Comparison of ENCODE assay signal across 21 cellular contexts in genomic region chr6:116495161-116495560, GRCh38. TPM values are rescaled to one million over a fixed set of nuclear protein-coding genes. Genes with fewer than 3 reads are reported as not detected.
"Had no signal": no experiment of that assay in that cellular context is flagged by ENCODE, and none has a peak within 500 bp of the region (broad histone marks: within the 10 kb centered on the region; RNA-seq: fewer than 3 reads in every experiment).

No MANE protein-coding gene starts in this region.

RNA-seq across cellular contexts. Expression of gene CALHM5, which starts 16.3 kb away (rescaled TPM):
- total RNA-seq: activated naive CD4-positive, alpha-beta T cell treated with anti-CD3 and anti-CD28 coated beads for 36 hours; activated naive CD4-positive, alpha-beta T cell treated with anti-CD3 and anti-CD28 coated beads, Interleukin-2, amount 50 U/mL, for 72 hours; activated naive CD8-positive, alpha-beta T cell treated with anti-CD3 and anti-CD28 coated beads for 36 hours; activated naive CD8-positive, alpha-beta T cell treated with anti-CD3 and anti-CD28 coated beads, Interleukin-2, amount 10 ng/mL, durations not matched to agents 7 days and 5 days; activated T-cell treated with anti-CD3 and anti-CD28 coated beads, Interleukin-2, amount 50 U/mL, for 4 hours; activated T-cell treated with anti-CD3 and anti-CD28 coated beads, Interleukin-2, amount 50 U/mL, for 72 hours; activated T-helper 1 cell treated with anti-CD3 and anti-CD28 coated beads, Interleukin-12 subunit alpha, Interleukin-12 subunit beta, Interleukin-2, Interleukin-4 antibody, amounts not matched to agents 30 ng/mL and 10 ng/mL and 1 ng/mL, durations not matched to agents 14 hours and 24 hours and 36 hours; activated T-helper 17 cell treated with anti-CD3 and anti-CD28 coated beads, Interleukin-2, amount 50 U/mL, for 72 hours; activated T-helper 2 cell treated with anti-CD3 and anti-CD28 coated beads, Interferon-gamma antibody, Interleukin-2, Interleukin-4, amounts not matched to agents 10 μg/mL and 5 μg/mL and 100 μg/mL, durations not matched to agents 14 hours and 24 hours and 36 hours; cardiac muscle cell had no signal
- polyA plus RNA-seq: cardiac muscle cell had no signal

RNA-seq across cellular contexts. Expression of gene CALHM6, which starts 34.0 kb away (rescaled TPM):
- total RNA-seq: ascending aorta, astrocyte, cardiac muscle cell had no signal

RNA-seq across cellular contexts. Expression of gene TRAPPC3L, which starts 50.3 kb away (rescaled TPM):
- total RNA-seq: activated naive CD4-positive, alpha-beta T cell treated with anti-CD3 and anti-CD28 coated beads for 36 hours; activated naive CD4-positive, alpha-beta T cell treated with anti-CD3 and anti-CD28 coated beads, Interleukin-2, amount 50 U/mL, for 72 hours; activated naive CD8-positive, alpha-beta T cell treated with anti-CD3 and anti-CD28 coated beads for 36 hours; activated naive CD8-positive, alpha-beta T cell treated with anti-CD3 and anti-CD28 coated beads, Interleukin-2, amount 10 ng/mL, durations not matched to agents 7 days and 5 days; activated T-cell treated with anti-CD3 and anti-CD28 coated beads, Interleukin-2, amount 50 U/mL, for 4 hours; activated T-cell treated with anti-CD3 and anti-CD28 coated beads, Interleukin-2, amount 50 U/mL, for 72 hours; activated T-helper 1 cell treated with anti-CD3 and anti-CD28 coated beads, Interleukin-12 subunit alpha, Interleukin-12 subunit beta, Interleukin-2, Interleukin-4 antibody, amounts not matched to agents 30 ng/mL and 10 ng/mL and 1 ng/mL, durations not matched to agents 14 hours and 24 hours and 36 hours; activated T-helper 17 cell treated with anti-CD3 and anti-CD28 coated beads, Interleukin-2, amount 50 U/mL, for 72 hours; activated T-helper 2 cell treated with anti-CD3 and anti-CD28 coated beads, Interferon-gamma antibody, Interleukin-2, Interleukin-4, amounts not matched to agents 10 μg/mL and 5 μg/mL and 100 μg/mL, durations not matched to agents 14 hours and 24 hours and 36 hours; ascending aorta; astrocyte; body of pancreas; bronchial epithelial cell; cardiac muscle cell; cerebellum; chondrocyte had no signal
- polyA plus RNA-seq: cardiac muscle cell had no signal

RNA-seq across cellular contexts. Expression of gene CALHM4, which starts 58.4 kb away (rescaled TPM):
- total RNA-seq: activated naive CD4-positive, alpha-beta T cell treated with anti-CD3 and anti-CD28 coated beads for 36 hours; activated naive CD4-positive, alpha-beta T cell treated with anti-CD3 and anti-CD28 coated beads, Interleukin-2, amount 50 U/mL, for 72 hours; activated naive CD8-positive, alpha-beta T cell treated with anti-CD3 and anti-CD28 coated beads for 36 hours; activated naive CD8-positive, alpha-beta T cell treated with anti-CD3 and anti-CD28 coated beads, Interleukin-2, amount 10 ng/mL, durations not matched to agents 7 days and 5 days; activated T-cell treated with anti-CD3 and anti-CD28 coated beads, Interleukin-2, amount 50 U/mL, for 4 hours; activated T-cell treated with anti-CD3 and anti-CD28 coated beads, Interleukin-2, amount 50 U/mL, for 72 hours; activated T-helper 1 cell treated with anti-CD3 and anti-CD28 coated beads, Interleukin-12 subunit alpha, Interleukin-12 subunit beta, Interleukin-2, Interleukin-4 antibody, amounts not matched to agents 30 ng/mL and 10 ng/mL and 1 ng/mL, durations not matched to agents 14 hours and 24 hours and 36 hours; activated T-helper 17 cell treated with anti-CD3 and anti-CD28 coated beads, Interleukin-2, amount 50 U/mL, for 72 hours; activated T-helper 2 cell treated with anti-CD3 and anti-CD28 coated beads, Interferon-gamma antibody, Interleukin-2, Interleukin-4, amounts not matched to agents 10 μg/mL and 5 μg/mL and 100 μg/mL, durations not matched to agents 14 hours and 24 hours and 36 hours; adrenal gland; aorta; ascending aorta; body of pancreas; breast epithelium; cardiac muscle cell; cardiac septum; cerebellum; chondrocyte had no signal
- polyA plus RNA-seq: adipose tissue, adrenal gland, cardiac muscle cell had no signal
